Comparison of ENCODE assay signal across 16 cellular contexts in genomic region chr7:96953676-96954513, GRCh38. TPM values are rescaled to one million over a fixed set of nuclear protein-coding genes. Genes with fewer than 3 reads are reported as not detected.
"Had no signal": no experiment of that assay in that cellular context is flagged by ENCODE, and none has a peak within 500 bp of the region (broad histone marks: within the 10 kb centered on the region; RNA-seq: fewer than 3 reads in every experiment).

No MANE protein-coding gene starts in this region.

- H3K9me3 ChIP-seq: breast epithelium, esophagus squamous epithelium, heart left ventricle, left ventricle myocardium inferior, thyroid gland, vagina had no signal

- DNase-seq: activated gamma-delta T cell; activated T-cell treated with anti-CD3 and anti-CD28 coated beads, Interleukin-2, amount 50 U/mL, for 1 hour; amygdala; esophagus squamous epithelium; heart left ventricle; islet precursor cell; left ventricle myocardium inferior; nephron progenitor cell; small intestine; thyroid gland had no signal

- ATAC-seq: activated CD4-positive, CD25-positive, alpha-beta regulatory T cell treated with anti-CD3 and anti-CD28 coated beads, Interleukin-2, amount 50 U/mL, for 24 hours; heart left ventricle had no signal

- H3K27me3 ChIP-seq: thyroid gland, vagina had no signal

- H3K36me3 ChIP-seq: breast epithelium, esophagus squamous epithelium, heart left ventricle, left ventricle myocardium inferior, thyroid gland, vagina had no signal

- H3K4me3 ChIP-seq: breast epithelium, esophagus squamous epithelium, heart left ventricle, left ventricle myocardium inferior, thyroid gland, vagina had no signal

- H3K27ac ChIP-seq: breast epithelium, esophagus squamous epithelium, heart left ventricle, left ventricle myocardium inferior, thyroid gland, vagina had no signal

- H3K4me1 ChIP-seq: breast epithelium, heart left ventricle, left ventricle myocardium inferior, thyroid gland, vagina had no signal

RNA-seq across cellular contexts. Expression of gene DLX6, which starts 51.5 kb away (rescaled TPM):
- total RNA-seq: esophagus squamous epithelium; left ventricle myocardium inferior; mesenteric fat pad; omental fat pad; T-helper 2 cell treated with Interferon-gamma antibody and Interleukin-4, amounts not matched to agents 100 ng/mL and 5 ng/mL, for 36 hours; vagina had no signal
- polyA plus RNA-seq: heart left ventricle had no signal
